20 cellular contexts compared by ENCODE assay signal in genomic region chr10:114009281-114009996, GRCh38. TPM values are rescaled to one million over a fixed set of nuclear protein-coding genes. Genes with fewer than 3 reads are reported as not detected.
"Had no signal": no experiment of that assay in that cellular context is flagged by ENCODE, and none has a peak within 500 bp of the region (broad histone marks: within the 10 kb centered on the region; RNA-seq: fewer than 3 reads in every experiment).

No MANE protein-coding gene starts in this region.

- H3K4me3 ChIP-seq: ascending aorta, breast epithelium, gastrocnemius medialis, heart right ventricle, stomach, testis had no signal

- DNase-seq: activated CD4-positive, alpha-beta T cell treated with anti-CD3 and anti-CD28 coated beads, Interleukin-2, amount 50 U/mL, for 1 hour; activated naive CD4-positive, alpha-beta T cell treated with anti-CD3 and anti-CD28 coated beads for 36 hours; activated T-cell treated with anti-CD3 and anti-CD28 coated beads for 4 hours; effector memory CD8-positive, alpha-beta T cell; gastrocnemius medialis; heart right ventricle; midbrain; stimulated activated CD4-positive, alpha-beta T cell treated with anti-CD3 and anti-CD28 coated beads, Interleukin-12 subunit alpha, Interleukin-12 subunit beta, amount 100 ng/mL, for 4 hours; stimulated activated CD4-positive, alpha-beta T cell treated with anti-CD3 and anti-CD28 coated beads, Interleukin-2, amount 100 ng/mL, for 24 hours; stomach; T-helper 9 cell; testis had no signal

- H3K27me3 ChIP-seq: ascending aorta, breast epithelium, gastrocnemius medialis, heart right ventricle, stomach, testis had no signal

- ATAC-seq: activated CD4-positive, CD25-positive, alpha-beta regulatory T cell treated with anti-CD3 and anti-CD28 coated beads, Interleukin-2, amount 50 U/mL, for 24 hours; effector memory CD8-positive, alpha-beta T cell; gastrocnemius medialis; heart right ventricle; left lobe of liver had no signal

- H3K4me1 ChIP-seq: ascending aorta, breast epithelium, gastrocnemius medialis, heart right ventricle, parathyroid adenoma, stomach, testis had no signal

- H3K27ac ChIP-seq: ascending aorta, breast epithelium, epithelial cell of prostate, gastrocnemius medialis, heart right ventricle, neutrophil, parathyroid adenoma, stomach, testis had no signal

- H3K9ac ChIP-seq: parathyroid adenoma had no signal

- H3K36me3 ChIP-seq: ascending aorta, breast epithelium, gastrocnemius medialis, heart right ventricle, neutrophil, stomach had no signal

- H3K9me3 ChIP-seq: ascending aorta, breast epithelium, gastrocnemius medialis, heart right ventricle, neutrophil, stomach, testis had no signal

RNA-seq across cellular contexts. Expression of gene ADRB1, which starts 34.2 kb away (rescaled TPM):
- total RNA-seq: activated naive CD4-positive, alpha-beta T cell treated with anti-CD3 and anti-CD28 coated beads for 36 hours; ascending aorta; fibroblast of lung had no signal
- polyA plus RNA-seq: fibroblast of lung had no signal
